8 cellular contexts compared by ENCODE assay signal in the genomic region with DNA sequence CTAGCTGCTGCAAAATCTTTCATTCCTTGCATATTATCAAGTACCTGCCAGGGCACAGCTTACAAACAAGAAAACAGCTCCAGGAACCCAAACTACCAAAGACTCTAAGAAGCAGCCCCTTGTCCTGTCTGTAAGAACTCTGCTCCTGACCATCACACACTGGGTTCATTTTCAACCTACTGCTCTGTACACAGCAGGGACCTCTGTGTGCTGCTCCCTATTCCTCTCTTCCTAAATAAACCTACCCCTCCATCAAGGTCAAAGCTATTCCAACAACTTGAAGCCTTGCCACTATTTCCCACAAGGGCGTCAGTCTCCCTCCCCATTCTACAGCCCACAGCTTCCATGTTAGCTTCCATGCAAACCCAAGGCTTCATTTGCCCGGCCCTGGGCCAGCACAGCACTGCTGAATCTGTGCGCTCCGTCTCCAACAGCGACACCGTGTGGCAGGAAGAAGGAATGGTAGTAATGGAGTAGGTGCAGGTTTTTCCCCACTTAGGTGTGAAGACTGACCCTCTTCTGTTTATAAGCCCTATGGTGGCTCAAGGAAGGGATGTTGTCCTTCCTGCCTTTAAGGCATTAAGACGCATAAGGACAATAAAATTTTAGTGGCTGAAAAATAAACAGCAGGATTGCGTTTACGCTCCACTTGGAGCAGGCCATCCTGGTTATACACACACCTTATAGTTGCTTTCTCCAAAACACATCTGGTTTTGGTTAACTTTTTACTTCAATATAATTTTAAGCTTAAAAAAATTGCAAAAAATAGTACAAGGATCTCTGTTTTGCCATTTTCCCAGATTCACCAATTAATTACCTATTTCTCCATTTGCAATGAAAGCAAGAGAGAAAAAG.
DNase-seq lines count a peak whose midpoint lies in the region; ATAC-seq and TF ChIP-seq lines count a peak whose summit lies in the region.

No MANE protein-coding gene starts in this region.

- ATAC-seq in HG02852 (IDR thresholded peaks at IDR 0.05; ENCODE audit: unreplicated experiment) = peak; percentile 52
- ATAC-seq in GM21825 (IDR thresholded peaks at IDR 0.05; ENCODE audit: unreplicated experiment) = no peak

- TF ChIP-seq CTCF in astrocyte of the spinal cord (IDR thresholded peaks at IDR 0.05; ENCODE audit: low read depth, low read length) = peak; percentile 83

- H3K36me3 ChIP-seq in NT2/D1 (ENCODE audit: insufficient read depth, insufficient read length, low read length) = no peaks in the 10 kb centered on the region

- in situ Hi-C loops in astrocyte of the spinal cord (cut with HindIII; ENCODE audit: low sequenced_read_pairs) = no loop called here

- no peaks in the 10 kb centered on the region for H3K4me1 ChIP-seq in NT2/D1 (ENCODE audit: insufficient read depth, insufficient read length)

- no peaks in the 10 kb centered on the region for H3K27me3 ChIP-seq in NT2/D1 (ENCODE audit: insufficient read depth, insufficient read length)

- DNase-seq in NCI-H1417 (lab: John Stamatoyannopoulos, UW) (peak in 2 of 3 experiments; percentile 21 to 23), NCI-H1417 treated with DMSO at 0.1 percent for 48 hours (lab: John Stamatoyannopoulos, UW) (no peak), NT2/D1 (ENCODE audit: low read depth, low spot score) (peak; percentile 44), astrocyte of the spinal cord (ENCODE audit: low read depth, low spot score) (peak; percentile 52), iPS-NIHi11 (ENCODE audit: low spot score) (peak; percentile 86)
- peak; percentile 6 for DNase-seq in stimulated activated CD4-positive, alpha-beta T cell treated with anti-CD3 and anti-CD28 coated beads, Interleukin-4, amount 100 ng/mL, for 24 hours

- peaks cover 31% of the 10 kb centered on the region; the same call in 1 of the 2 replicates for H3K9me3 ChIP-seq in NT2/D1 (ENCODE audit: insufficient read depth, low read length)

- no peak overlapping the region for H3K9ac ChIP-seq in NT2/D1 (ENCODE audit: insufficient read length, low read depth)

- H3K4me3 ChIP-seq in NT2/D1 (ENCODE audit: insufficient read length, low read depth) (no peak overlapping the region), astrocyte of the spinal cord (ENCODE audit: low read depth, low read length) (no peak overlapping the region)
